41 cellular contexts compared by ENCODE assay signal in genomic region chr11:67530282-67530592, GRCh38. TPM values are rescaled to one million over a fixed set of nuclear protein-coding genes. Genes with fewer than 3 reads are reported as not detected.
"Had no signal": no experiment of that assay in that cellular context is flagged by ENCODE, and none has a peak within 500 bp of the region (broad histone marks: within the 10 kb centered on the region; RNA-seq: fewer than 3 reads in every experiment).

No MANE protein-coding gene starts in this region.

- H3K9me3 ChIP-seq: ovary, thoracic aorta, vagina had no signal

- H3K27me3 ChIP-seq: adrenal gland, dorsolateral prefrontal cortex, foreskin keratinocyte, heart left ventricle, ovary, vagina had no signal

- H3K4me3 ChIP-seq: adrenal gland, coronary artery, dorsolateral prefrontal cortex, heart left ventricle, ovary, skin epidermis, thoracic aorta, vagina had no signal

- DNase-seq: activated CD4-positive, alpha-beta memory T cell treated with anti-CD3 and anti-CD28 coated beads for 36 hours; activated CD4-positive, alpha-beta T cell treated with anti-CD3 and anti-CD28 coated beads, Interleukin-2, amount 10 ng/mL, durations not matched to agents 24 days and 14 days; activated CD4-positive, CD25-positive, alpha-beta regulatory T cell treated with anti-CD3 and anti-CD28 coated beads, Interleukin-2, amount 50 U/mL, for 72 hours; activated CD8-positive, alpha-beta memory T cell treated with anti-CD3 and anti-CD28 coated beads, Interleukin-2, amount 50 U/mL, for 4 hours; activated effector memory CD4-positive, alpha-beta T cell treated with anti-CD3 and anti-CD28 coated beads, Interleukin-2, amount 50 U/mL, for 16 hours; activated naive CD4-positive, alpha-beta T cell treated with anti-CD3 and anti-CD28 coated beads for 36 hours; activated naive CD8-positive, alpha-beta T cell treated with anti-CD3 and anti-CD28 coated beads for 36 hours; activated T-cell treated with anti-CD3 and anti-CD28 coated beads, Interleukin-2, amount 50 U/mL, for 1 hour; adrenal gland; aorta; dorsolateral prefrontal cortex; effector memory CD4-positive, alpha-beta T cell; erythroblast; foreskin keratinocyte; heart left ventricle; hypothalamus; immature natural killer cell; kidney; left colon; naive B cell; nephron progenitor cell; ovary; stimulated activated CD4-positive, alpha-beta T cell treated with anti-CD3 and anti-CD28 coated beads, Interleukin-12 subunit alpha, Interleukin-12 subunit beta, amount 100 ng/mL, for 4 hours; stimulated activated CD4-positive, alpha-beta T cell treated with anti-CD3 and anti-CD28 coated beads, Interleukin-4, amount 100 ng/mL, for 1 hour; T-helper 9 cell had no signal

- H3K36me3 ChIP-seq: adrenal gland, heart left ventricle, ovary, thoracic aorta, vagina had no signal

- H3K4me1 ChIP-seq: foreskin keratinocyte, vagina had no signal

- FAIRE-seq: kidney, TTC549 had no signal

- ATAC-seq: foreskin keratinocyte, heart left ventricle, left colon, sciatic nerve had no signal

- H3K27ac ChIP-seq: adrenal gland, coronary artery, dorsolateral prefrontal cortex, foreskin keratinocyte, heart left ventricle, ovary, skin epidermis, thoracic aorta, vagina had no signal

RNA-seq across cellular contexts. Expression of gene CABP2, which starts 7.0 kb away (rescaled TPM):
- total RNA-seq: activated CD4-positive, alpha-beta memory T cell treated with anti-CD3 and anti-CD28 coated beads for 36 hours; activated CD4-positive, alpha-beta T cell treated with anti-CD3 and anti-CD28 coated beads, Interleukin-2, amount 10 ng/mL, durations not matched to agents 24 days and 14 days; activated CD8-positive, alpha-beta memory T cell treated with anti-CD3 and anti-CD28 coated beads for 36 hours; activated naive CD4-positive, alpha-beta T cell treated with anti-CD3 and anti-CD28 coated beads for 36 hours; activated naive CD8-positive, alpha-beta T cell treated with anti-CD3 and anti-CD28 coated beads for 36 hours; activated T-helper 1 cell treated with anti-CD3 and anti-CD28 coated beads, Interleukin-12 subunit alpha, Interleukin-12 subunit beta, Interleukin-2, Interleukin-4 antibody, amounts not matched to agents 30 ng/mL and 10 ng/mL and 1 ng/mL, durations not matched to agents 14 hours and 24 hours and 36 hours; adrenal gland; aorta; cardiac septum; cerebellum; dorsolateral prefrontal cortex; fibroblast of lung; foreskin keratinocyte; heart left ventricle; kidney; left colon; liver; mesothelial cell of epicardium; ovary; progenitor cell of endocrine pancreas; renal cortical epithelial cell; sciatic nerve; subcutaneous adipose tissue; thoracic aorta; vagina had no signal
- polyA plus RNA-seq: adrenal gland, aorta, fibroblast of lung, foreskin keratinocyte, heart left ventricle, immature natural killer cell, liver, ovary had no signal
